Comparison of ENCODE assay signal across 8 cellular contexts in genomic region chr7:121547341-121548092, GRCh38.
DNase-seq lines count a peak whose midpoint lies in the region; ATAC-seq, FAIRE-seq and TF ChIP-seq lines count a peak whose summit lies in the region.

No MANE protein-coding gene starts in this region.

- H4K5ac ChIP-seq in H1 (ENCODE audit: insufficient read length, low read depth, low read length), result no peak overlapping the region

- H3K4me2 ChIP-seq in PC-9 (peak overlapping the region; percentile 48), H1 (ENCODE audit: insufficient read depth in 1 of 2, low read depth in 2 of 2, low read length in 2 of 2) (no peak overlapping the region)

- CTCF ChIA-PET in PC-9 (lab: Charles Lee), result interaction anchor here (0.8 to 1.3 kb wide), 3 partner anchors 175 to 180 kb away, joined by 3 to 8 read pairs (median 4); no protein-coding TSS in a partner anchor
- CTCF ChIA-PET in H1 (lab: Charles Lee; ENCODE audit: partially characterized antibody), result interaction anchor here (0.6 to 3.8 kb wide), 23 partner anchors 10 to 872 kb away, joined by 3 to 40 read pairs (median 4); partner anchors contain the start of gene FAM3C

- no peaks in the 10 kb centered on the region for H3K9me2 ChIP-seq in PC-9 (ENCODE audit: insufficient read depth)

- H3K4me3 Mint-ChIP-seq in mesothelial cell of epicardium, result no peak overlapping the region

- peaks cover 26% of the 10 kb centered on the region for H3F3A ChIP-seq in PC-9 (ENCODE audit: insufficient read depth, low read depth)

- H3K56ac ChIP-seq in H1 (replicated peaks; ENCODE audit: insufficient read length, low read depth, low read length), result no peak overlapping the region

- no peak overlapping the region for H3K18ac ChIP-seq in H1 (ENCODE audit: extremely low read depth, low read length)

- H3K36me3 ChIP-seq in PC-9 (ENCODE audit: low read depth), result 0 out of 2 replicates have a peak, but pooled peaks cover 12% of the 10 kb centered on the region
- 0 out of 8 replicates have a peak, but pooled peaks cover 0 to 4% (median 0%) of the 10 kb centered on the region in 4 experiments for H3K36me3 ChIP-seq in H1 (ENCODE audit: control insufficient read depth in 2 of 4, insufficient read depth in 4 of 4, low read length in 3 of 4)

- FAIRE-seq in H1 (lab: Jason Lieb, UNC), result peak; percentile 85

- no peaks in the 10 kb centered on the region for H3K23me2 ChIP-seq in H1 (ENCODE audit: low read depth, low read length)

- peaks cover 32% of the 10 kb centered on the region for H3K4me1 ChIP-seq in PC-9 (replicated peaks; ENCODE audit: insufficient read depth)
- H3K4me1 ChIP-seq in H1 (replicated peaks in 1 of 4; ENCODE audit: control insufficient read depth in 3 of 4, insufficient read depth in 4 of 4, low read length in 3 of 4), result no peaks in the 10 kb centered on the region

- H4K20me1 ChIP-seq in PC-9 (ENCODE audit: insufficient read depth), result no peaks in the 10 kb centered on the region
- H4K20me1 ChIP-seq in H1 (replicated peaks in 1 of 2; ENCODE audit: control insufficient read depth in 1 of 2, insufficient read depth in 2 of 2, low read length in 2 of 2), result no peaks in the 10 kb centered on the region

- H4K8ac ChIP-seq in H1 (ENCODE audit: extremely low read depth, insufficient read depth, low read length), result no peak overlapping the region

- H2BK120ac ChIP-seq in H1 (replicated peaks; ENCODE audit: low read depth, low read length), result no peak overlapping the region

- H3K4me1 Mint-ChIP-seq in mesothelial cell of epicardium, result peaks cover 21% of the 10 kb centered on the region

- H3K79me2 ChIP-seq in PC-9 (ENCODE audit: low read depth), result no peaks in the 10 kb centered on the region
- H3K79me2 ChIP-seq in H1 (ENCODE audit: control insufficient read depth in 1 of 2, insufficient read depth in 2 of 2, low read length in 2 of 2), result no peaks in the 10 kb centered on the region

- H2BK5ac ChIP-seq in H1 (ENCODE audit: low read depth, low read length), result no peak overlapping the region

- H4K91ac ChIP-seq in H1 (replicated peaks; ENCODE audit: insufficient read length, low read length), result no peak overlapping the region

- H3K27ac Mint-ChIP-seq in mesothelial cell of epicardium, result no peak overlapping the region

- no peak overlapping the region for H3K14ac ChIP-seq in H1 (ENCODE audit: insufficient read length)

- TF ChIP-seq CTCF in PC-9 (conservative IDR thresholded peaks at IDR 0.05) (peak; percentile 88), H1 (IDR thresholded peaks at IDR 0.05; ENCODE audit: control extremely low read depth in 1 of 3, insufficient read depth in 1 of 3, low read depth in 1 of 3, low read length in 3 of 3) (peak in 2 of 3 experiments; percentile 57 to 71; a peak in 3 of 4 replicates), mesothelial cell of epicardium (IDR thresholded peaks at IDR 0.05; ENCODE audit: unreplicated experiment) (peak; percentile 64)

- H3K79me1 ChIP-seq in H1 (ENCODE audit: low read depth, low read length), result no peaks in the 10 kb centered on the region

- H3K23ac ChIP-seq in H1 (ENCODE audit: insufficient read length), result no peak overlapping the region

- peak; percentile 88 to 92 for TF ChIP-seq RAD21 in H1 (IDR thresholded peaks at IDR 0.05 in 1 of 2, conservative IDR thresholded peaks at IDR 0.05 in 1 of 2; ENCODE audit: low read depth in 2 of 2, low read length in 2 of 2)

- no peak overlapping the region for H2BK12ac ChIP-seq in H1 (ENCODE audit: low read depth, low read length)

- no peak for TF ChIP-seq EP300 in H1 (IDR thresholded peaks at IDR 0.05; ENCODE audit: borderline replicate concordance in 1 of 2, low read depth in 2 of 2, low read length in 2 of 2)

- peaks cover 9% of the 10 kb centered on the region for H3K36me3 Mint-ChIP-seq in mesothelial cell of epicardium

- H3K4me3 ChIP-seq in PC-9, result no peak overlapping the region
- H3K4me3 ChIP-seq in H1 (ENCODE audit: extremely low read depth in 1 of 4, insufficient read depth in 2 of 4, low read depth in 3 of 4, low read length in 4 of 4), result no peak overlapping the region

- no TSS peak for BruUV-seq in PC-9 (replicated peaks; lab: Mats Ljungman, UMichigan)

- H3K27me3 ChIP-seq in PC-9 (ENCODE audit: insufficient read depth, low read depth), result no peaks in the 10 kb centered on the region
- no peaks in the 10 kb centered on the region for H3K27me3 ChIP-seq in H1 (replicated peaks in 1 of 4; ENCODE audit: control insufficient read depth in 3 of 4, extremely low read depth in 1 of 4, insufficient read depth in 3 of 4, low read length in 3 of 4)

- POLR2A ChIA-PET in PC-9 (lab: Charles Lee; ENCODE audit: unreplicated experiment) (interaction anchor here (0.5 kb wide), 1 partner anchor 180 kb away, joined by 7 read pairs; no protein-coding TSS in a partner anchor), H1 (lab: Charles Lee; ENCODE audit: partially characterized antibody) (interaction anchor here (1.2 kb wide), 1 partner anchor 109 kb away, joined by 3 read pairs; no protein-coding TSS in a partner anchor)

- no peak for DNase-seq in activated CD4-positive, CD25-positive, alpha-beta regulatory T cell treated with anti-CD3 and anti-CD28 coated beads, Interleukin-2, amount 50 U/mL, for 72 hours
- peak; percentile 80 to 83 for DNase-seq in Kasumi-1 (lab: John Stamatoyannopoulos, UW)
- peak in 1 of 2 experiments; percentile 62 for DNase-seq in PC-9
- DNase-seq in H1 (ENCODE audit: low read depth in 1 of 2, low spot score in 2 of 2), result no peak
- DNase-seq in mesothelial cell of epicardium (ENCODE audit: low spot score in 2 of 2, unreplicated experiment in 2 of 2), result no peak
- DNase-seq in stimulated activated CD4-positive, alpha-beta T cell treated with anti-CD3 and anti-CD28 coated beads, Interleukin-1b, Interleukin-23, amount 100 ng/mL, for 48 hours, result no peak

- ATAC-seq in activated CD4-positive, CD25-positive, alpha-beta regulatory T cell treated with anti-CD3 and anti-CD28 coated beads, Interleukin-2, amount 50 U/mL, for 24 hours, result peak; percentile 69 to 70
- peak; percentile 73 for ATAC-seq in GM21825 (IDR thresholded peaks at IDR 0.05; ENCODE audit: unreplicated experiment)

- H2BK20ac ChIP-seq in H1 (ENCODE audit: low read length), result no peak overlapping the region

- H3K9me3 Mint-ChIP-seq in mesothelial cell of epicardium, result peaks cover 20% of the 10 kb centered on the region

- no peak overlapping the region for H3K9ac ChIP-seq in H1 (replicated peaks in 1 of 4; ENCODE audit: extremely low read depth in 1 of 4, low read depth in 3 of 4, low read length in 3 of 4)

- 5% methylated on average over 3 of the region's 3 CpGs; no CpG with 5 or more reads in 1 of the 2 experiments for WGBS in H1 (ENCODE audit: extremely low coverage in 1 of 2, insufficient coverage in 1 of 2, insufficient read length in 1 of 2, insufficient replicate concordance in 2 of 2, low coverage in 1 of 2, low lambda C conversion rate in 2 of 2, missing lambda C conversion rate in 1 of 2), 2 experiments

- H3K4ac ChIP-seq in H1 (replicated peaks; ENCODE audit: insufficient read length, low read depth, low read length), result no peak overlapping the region

- TF ChIP-seq POLR2A in H1 (IDR thresholded peaks at IDR 0.05; ENCODE audit: control extremely low read depth in 1 of 2, low read depth in 2 of 2, low read length in 2 of 2), result no peak

- H3K27ac ChIP-seq in PC-9, result no peak overlapping the region
- no peak overlapping the region for H3K27ac ChIP-seq in H1 (ENCODE audit: low read depth, low read length)

- H2AK5ac ChIP-seq in H1 (ENCODE audit: low read depth, low read length), result no peak overlapping the region

- intact Hi-C loops in PC-9 (cut with micrococcal nuclease; ENCODE audit: unreplicated experiment), result loop anchor here (1.0 to 5.0 kb wide), 4 partner anchors 180 to 560 kb away; partner anchors contain the start of gene CPED1

- no peak overlapping the region for H2BK15ac ChIP-seq in H1 (ENCODE audit: low read length)

- H3K9me3 ChIP-seq in PC-9 (ENCODE audit: insufficient read depth, low read depth) (peaks cover 28% of the 10 kb centered on the region), H1 (ENCODE audit: insufficient read depth in 2 of 2, low read depth in 1 of 2, low read length in 1 of 2) (peaks cover 11 to 12% of the 10 kb centered on the region in 2 experiments)

- no peaks in the 10 kb centered on the region for H3K27me3 Mint-ChIP-seq in mesothelial cell of epicardium (ENCODE audit: low read depth)

- H2AFZ ChIP-seq in PC-9 (no peak overlapping the region; the same call in 1 of the 2 replicates), H1 (ENCODE audit: low read length) (peak overlapping the region; percentile 71; the same call in 1 of the 2 replicates)

TF ChIP-seq in H1, 55 proteins besides CTCF, POLR2A, EP300 and RAD21:
- peak; percentile 57 for TF ChIP-seq BACH1 (IDR thresholded peaks at IDR 0.05; ENCODE audit: low read length)
- TF ChIP-seq SP2 (IDR thresholded peaks at IDR 0.05; ENCODE audit: low read length), result no peak
- TF ChIP-seq MAFK (IDR thresholded peaks at IDR 0.05; ENCODE audit: low read depth, low read length), result peak; percentile 49; the same call in 1 of the 2 replicates

Comparison
In these comparisons a context has a peak if more than half of its experiments do, and no peak if none do; other contexts are left out.
1. DNase-seq: peak in Kasumi-1 (2 of 2); none in activated CD4-positive, CD25-positive, alpha-beta regulatory T cell treated with anti-CD3 and anti-CD28 coated beads, Interleukin-2, amount 50 U/mL, for 72 hours (single experiment), H1 (0 of 2), mesothelial cell of epicardium (0 of 2) and stimulated activated CD4-positive, alpha-beta T cell treated with anti-CD3 and anti-CD28 coated beads, Interleukin-1b, Interleukin-23, amount 100 ng/mL, for 48 hours (single experiment).
2. Peak in every context shown above with its lines, with median percentiles within 50 percentile points of each other: CTCF ChIP-seq.